8 cellular contexts compared by ENCODE assay signal in genomic region chr21:42818328-42818749, GRCh38.
DNase-seq lines count a peak whose midpoint lies in the region; ATAC-seq and TF ChIP-seq lines count a peak whose summit lies in the region.

No MANE protein-coding gene starts in this region.

- no peaks in the 10 kb centered on the region for H3K27me3 ChIP-seq in lower lobe of right lung (ENCODE audit: low read depth)

- no peaks in the 10 kb centered on the region for H3K36me3 ChIP-seq in lower lobe of right lung

- intact Hi-C loops in lower lobe of right lung (cut with DNase I): loop anchor here (10.0 kb wide), 1 partner anchor 224 kb away; no protein-coding TSS in a partner anchor

- no peak overlapping the region for H3K27ac ChIP-seq in coronary artery
- H3K27ac ChIP-seq in lower lobe of right lung: no peak overlapping the region

- H3K4me3 ChIP-seq in coronary artery (no peak overlapping the region), lower lobe of right lung (no peak overlapping the region)

- ATAC-seq in lower lobe of right lung (peak; percentile 69 to 89), HG02571 (IDR thresholded peaks at IDR 0.05; ENCODE audit: unreplicated experiment) (no peak), HG03342 (IDR thresholded peaks at IDR 0.05; ENCODE audit: unreplicated experiment) (no peak)

- no peaks in the 10 kb centered on the region for H3K9me3 ChIP-seq in lower lobe of right lung

- TF ChIP-seq CTCF in coronary artery (IDR thresholded peaks at IDR 0.05) (peak; percentile 38), lower lobe of right lung (IDR thresholded peaks at IDR 0.05) (peak; percentile 90)

- no peaks in the 10 kb centered on the region for H3K4me1 ChIP-seq in lower lobe of right lung

- DNase-seq in D341Med (ENCODE audit: low spot score) (peak; percentile 77), NAMALWA (ENCODE audit: low spot score) (peak; percentile 67), coronary artery (ENCODE audit: low spot score) (peak; percentile 59), lower lobe of right lung (peak; percentile 78)
- peak; percentile 58 to 69 for DNase-seq in activated CD4-positive, alpha-beta T cell treated with anti-CD3 and anti-CD28 coated beads for 4 hours
- DNase-seq in stimulated activated CD8-positive, alpha-beta memory T cell treated with anti-CD3 and anti-CD28 coated beads, Interleukin-4, amount 100 ng/mL, for 48 hours: peak; percentile 70

Comparison
In these comparisons a context has a peak if more than half of its experiments do, and no peak if none do; other contexts are left out.
1. ATAC-seq: peak in lower lobe of right lung (2 of 2); none in HG02571 (single experiment) and HG03342 (single experiment).
2. Peak in every context shown above with its lines, with median percentiles within 50 percentile points of each other: DNase-seq.